9 cellular contexts compared by ENCODE assay signal in the genomic region with DNA sequence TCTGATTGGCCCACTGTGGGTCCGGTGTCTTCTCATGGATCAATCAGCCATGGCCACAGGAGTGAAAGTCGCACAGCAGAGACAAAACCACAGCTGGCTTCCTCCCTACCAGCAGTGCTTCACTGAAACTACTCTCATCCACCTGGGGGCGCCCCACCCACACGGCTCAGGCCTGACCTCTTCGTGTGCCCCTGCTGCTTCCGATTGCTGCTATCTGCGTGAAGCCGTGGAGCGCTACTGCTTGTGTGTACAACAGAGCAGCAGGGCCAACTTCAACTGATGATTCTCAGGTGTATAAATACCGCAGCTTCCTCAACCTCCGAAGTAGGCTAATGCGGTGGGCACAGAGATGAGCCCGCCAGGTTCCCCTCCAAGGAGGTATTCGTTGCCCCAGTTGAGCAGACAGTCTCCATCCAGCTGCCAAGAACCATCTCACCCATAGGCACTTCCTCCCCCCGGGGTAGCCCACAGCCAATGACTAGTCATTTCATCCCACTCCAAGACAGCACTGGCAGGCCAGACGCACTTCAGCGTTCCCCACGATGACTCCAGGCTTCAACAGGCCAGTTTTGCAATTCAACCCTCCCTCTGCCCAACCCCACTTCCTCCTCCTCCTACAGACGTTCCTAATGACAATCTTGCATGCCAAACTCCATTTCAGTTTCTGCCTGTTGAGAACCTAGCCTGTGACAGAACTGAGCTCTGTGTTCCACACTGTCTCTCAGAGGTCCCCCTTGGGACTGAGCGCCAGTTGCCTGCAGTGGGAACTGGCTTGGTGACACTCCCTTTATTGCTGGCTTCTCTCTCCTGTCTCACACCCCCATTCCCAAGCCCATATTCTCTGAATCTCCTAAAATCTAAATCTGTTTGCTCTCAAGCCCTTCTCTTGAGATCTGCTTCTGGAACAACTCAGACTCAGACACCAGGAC. TPM values are rescaled to one million over a fixed set of nuclear protein-coding genes. Genes with fewer than 3 reads are reported as not detected.
DNase-seq lines count a peak whose midpoint lies in the region; TF ChIP-seq lines count a peak whose summit lies in the region.
"Had no signal": no experiment of that assay in that cellular context is flagged by ENCODE, and none has a peak within 500 bp of the region (broad histone marks: within the 10 kb centered on the region; RNA-seq: fewer than 3 reads in every experiment).

No MANE protein-coding gene starts in this region.

- no peaks in the 10 kb centered on the region for H3K9me3 ChIP-seq in ES-I3 (ENCODE audit: control insufficient read depth, insufficient read depth, low read length)
- no peaks in the 10 kb centered on the region for H3K9me3 ChIP-seq in HAP-1
- no peaks in the 10 kb centered on the region for H3K9me3 ChIP-seq in sigmoid colon
- H3K9me3 ChIP-seq: breast epithelium had no signal

- peak; percentile 16 to 85 for DNase-seq in HAP-1 (ENCODE audit: low spot score in 2 of 2)
- DNase-seq in NCI-H69 (lab: John Stamatoyannopoulos, UW): peak; percentile 80
- DNase-seq in activated CD8-positive, alpha-beta memory T cell treated with anti-CD3 and anti-CD28 coated beads for 48 hours (ENCODE audit: low read depth in 2 of 3, low spot score in 2 of 3): peak; percentile 21 to 42 (median 36)
- peak; percentile 70 for DNase-seq in fibroblast of villous mesenchyme (ENCODE audit: low read depth)
- DNase-seq in sigmoid colon: peak; percentile 67
- no peak for DNase-seq in NCI-H2081 (lab: John Stamatoyannopoulos, UW)
- no peak for DNase-seq in occipital lobe (lab: John Stamatoyannopoulos, UW)

- peak; percentile 10 for TF ChIP-seq CTCF in fibroblast of villous mesenchyme (IDR thresholded peaks at IDR 0.05; ENCODE audit: insufficient read depth, low read depth, low read length)
- no peak for TF ChIP-seq CTCF in sigmoid colon (IDR thresholded peaks at IDR 0.05)

- H3K36me3 ChIP-seq in ES-I3 (ENCODE audit: insufficient read depth, low read length) (no peaks in the 10 kb centered on the region), HAP-1 (replicated peaks) (no peaks in the 10 kb centered on the region), sigmoid colon (no peaks in the 10 kb centered on the region)
- H3K36me3 ChIP-seq: breast epithelium had no signal

- H3K27ac ChIP-seq in sigmoid colon: peak overlapping the region in 1 of 4 donors; percentile 27

- H3K27me3 ChIP-seq in HAP-1 (ENCODE audit: low read depth) (no peaks in the 10 kb centered on the region), sigmoid colon (no peaks in the 10 kb centered on the region)

- intact Hi-C loops in sigmoid colon (cut with DNase I): loop anchor here (5.0 to 10.0 kb wide), 2 partner anchors 43 to 105 kb away; a partner anchor contains a TSS

- H3K4me3 ChIP-seq in HAP-1: no peak overlapping the region
- H3K4me3 ChIP-seq in fibroblast of villous mesenchyme (ENCODE audit: low read depth, low read length): no peak overlapping the region
- H3K4me3 ChIP-seq in sigmoid colon: no peak overlapping the region
- H3K4me3 ChIP-seq: breast epithelium had no signal

- WGBS in sigmoid colon, 2 donors: 39 to 56% methylated on average over 20 of the region's 20 CpGs

- TF ChIP-seq EP300 in sigmoid colon (IDR thresholded peaks at IDR 0.05): no peak

- H3K9ac ChIP-seq in ES-I3 (ENCODE audit: low read depth, low read length): peak overlapping the region; percentile 30; the same call in 1 of the 2 replicates

- in situ Hi-C loops in HAP-1 (cut with MboI; ENCODE audit: low sequenced_read_pairs): no loop called here

- H3K4me1 ChIP-seq in ES-I3 (ENCODE audit: insufficient read depth, low read length): peaks cover 7% of the 10 kb centered on the region; the same call in 1 of the 2 replicates
- H3K4me1 ChIP-seq in HAP-1: no peaks in the 10 kb centered on the region
- H3K4me1 ChIP-seq in sigmoid colon: peaks cover 0 to 17% (median 5%) of the 10 kb centered on the region in 4 donors
- H3K4me1 ChIP-seq: breast epithelium had no signal

- no peak for TF ChIP-seq POLR2A in sigmoid colon (IDR thresholded peaks at IDR 0.05)

RNA-seq across cellular contexts. Expression of a gene that starts 41.3 kb away (rescaled TPM):
- total RNA-seq in fibroblast of villous mesenchyme (75.7 and 94.6 TPM in 2 replicates), sigmoid colon (100 to 1,000 TPM in 2 of 4 donors, 10 to 100 TPM in 2; 86.4 to 121 (median 101) TPM), occipital lobe (95.1 TPM)
- polyA plus RNA-seq in sigmoid colon: 10 to 100 TPM; 16.8 to 60.1 (median 51.1) TPM

Comparison
In these comparisons a context has a peak if more than half of its experiments do, and no peak if none do; other contexts are left out.
1. DNase-seq: peak in HAP-1 (2 of 2), NCI-H69 (single experiment), activated CD8-positive, alpha-beta memory T cell treated with anti-CD3 and anti-CD28 coated beads for 48 hours (3 of 3), fibroblast of villous mesenchyme (single experiment) and sigmoid colon (single experiment); none in NCI-H2081 (0 of 2) and occipital lobe (single experiment).